19 cellular contexts compared by ENCODE assay signal in the genomic region with DNA sequence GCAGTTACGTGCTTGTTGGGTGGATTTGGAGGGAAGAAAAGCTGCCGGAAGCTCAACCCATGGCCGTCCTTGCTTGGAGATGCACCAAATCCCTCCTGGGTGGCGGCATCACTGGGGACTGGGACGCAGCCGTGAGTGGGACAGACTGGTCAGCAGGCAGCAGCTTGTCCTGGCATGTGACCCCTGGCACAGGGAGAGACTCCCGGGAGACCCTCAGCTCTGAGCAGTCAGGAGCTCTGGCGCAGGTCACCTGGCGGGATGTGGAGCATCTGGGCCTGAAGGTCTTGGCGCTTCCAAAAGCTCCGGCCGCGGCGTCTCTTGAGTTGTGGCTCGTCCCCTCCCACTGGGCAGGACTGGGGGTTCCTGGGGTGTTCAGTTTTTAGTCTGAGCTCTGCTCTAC. TPM values are rescaled to one million over a fixed set of nuclear protein-coding genes. Genes with fewer than 3 reads are reported as not detected.
DNase-seq lines count a peak whose midpoint lies in the region; ATAC-seq and TF ChIP-seq lines count a peak whose summit lies in the region.
"Had no signal": no experiment of that assay in that cellular context is flagged by ENCODE, and none has a peak within 500 bp of the region (broad histone marks: within the 10 kb centered on the region; RNA-seq: fewer than 3 reads in every experiment).

No MANE protein-coding gene starts in this region.

- TF ChIP-seq CTCF in RWPE2 (IDR thresholded peaks at IDR 0.05; ENCODE audit: poor library complexity, severe bottlenecking) (no peak), brain (conservative IDR thresholded peaks at IDR 0.05) (no peak)

- H3K27me3 Mint-ChIP-seq in brain = peaks cover 3% of the 10 kb centered on the region
- H3K27me3 Mint-ChIP-seq: CD4-positive, alpha-beta memory T cell had no signal

- peaks cover 25% of the 10 kb centered on the region for H3K36me3 Mint-ChIP-seq in brain
- H3K36me3 Mint-ChIP-seq: CD4-positive, alpha-beta memory T cell had no signal

- H3K4me3 ChIP-seq in RWPE2 (ENCODE audit: severe bottlenecking) = no peak overlapping the region
- H3K4me3 ChIP-seq: SJSA1 had no signal

- no peaks in the 10 kb centered on the region for H3K4me1 ChIP-seq in RWPE2 (ENCODE audit: insufficient read depth, poor library complexity, severe bottlenecking)
- H3K4me1 ChIP-seq: SJSA1 had no signal

- ATAC-seq in RWPE2 (ENCODE audit: low read depth) (no peak), HG03354 (IDR thresholded peaks at IDR 0.05; ENCODE audit: poor library complexity, severe bottlenecking, unreplicated experiment) (no peak)
- ATAC-seq: HepG2 had no signal

- H3K27me3 ChIP-seq in RWPE2 (ENCODE audit: insufficient read depth, poor library complexity, severe bottlenecking) = no peaks in the 10 kb centered on the region
- H3K27me3 ChIP-seq: SJSA1 had no signal

- no peak overlapping the region for H3K4me3 Mint-ChIP-seq in brain
- H3K4me3 Mint-ChIP-seq: CD4-positive, alpha-beta memory T cell had no signal

- H3K27ac ChIP-seq in RWPE2 (ENCODE audit: poor library complexity, severe bottlenecking) (no peak overlapping the region), substantia nigra (ENCODE audit: low read depth, low read length, poor library complexity, severe bottlenecking) (peak overlapping the region; percentile 43)
- H3K27ac ChIP-seq: SJSA1 had no signal

- H3K9me3 ChIP-seq in RWPE2 (ENCODE audit: severe bottlenecking) = no peaks in the 10 kb centered on the region
- H3K9me3 ChIP-seq: SJSA1 had no signal

- H3K4me1 Mint-ChIP-seq in brain = no peaks in the 10 kb centered on the region
- H3K4me1 Mint-ChIP-seq: CD4-positive, alpha-beta memory T cell had no signal

- DNase-seq in RWPE2 (ENCODE audit: low spot score) = peak; percentile 49
- DNase-seq in left kidney (ENCODE audit: low read depth, low spot score) = peak; percentile 14
- DNase-seq in substantia nigra (lab: John Stamatoyannopoulos, UW) = peak in 1 of 49 donors; percentile 57
- DNase-seq in NCI-H187 (lab: John Stamatoyannopoulos, UW) = no peak
- no peak for DNase-seq in stimulated activated CD4-positive, alpha-beta T cell treated with anti-CD3 and anti-CD28 coated beads, Interleukin-2, amount 100 ng/mL, for 24 hours
- DNase-seq: CD4-positive, alpha-beta memory T cell; COR-L47; DMS53; Karpas-422; NCI-H1092; NCI-H1417 treated with DMSO at 0.1 percent for 48 hours; NCI-H1930; NCI-H524 treated with DMSO at 0.1 percent for 48 hours; NCI-H774; Right ventricle myocardium superior had no signal

- H3K27ac Mint-ChIP-seq in brain = peak overlapping the region in 3 of 5 experiments; percentile 57 to 70 (median 60)
- H3K27ac Mint-ChIP-seq: CD4-positive, alpha-beta memory T cell had no signal

- peaks cover 4% of the 10 kb centered on the region; the same call in 1 of the 2 replicates for H3K36me3 ChIP-seq in RWPE2 (ENCODE audit: low read depth)
- H3K36me3 ChIP-seq: SJSA1 had no signal

- peaks cover 0 to under 1% (median 0%) of the 10 kb centered on the region in 5 experiments for H3K9me3 Mint-ChIP-seq in brain
- H3K9me3 Mint-ChIP-seq: CD4-positive, alpha-beta memory T cell had no signal

RNA-seq across cellular contexts. Expression of gene PTDSS2, which starts 26.3 kb away (rescaled TPM):
- polyA plus RNA-seq in brain (ENCODE audit: insufficient read depth, low read depth, low replicate concordance) = 20.6 TPM

RNA-seq across cellular contexts. Expression of gene RNH1, which starts 30.6 kb away (rescaled TPM):
- polyA plus RNA-seq in brain (ENCODE audit: insufficient read depth, low read depth, low replicate concordance) = 142 TPM

RNA-seq across cellular contexts. Expression of gene ANO9, which starts 34.6 kb away (rescaled TPM):
- 1.6 TPM for polyA plus RNA-seq in brain (ENCODE audit: insufficient read depth, low read depth, low replicate concordance)

RNA-seq across cellular contexts. Expression of gene HRAS, which starts 59.0 kb away (rescaled TPM):
- 127 TPM for polyA plus RNA-seq in brain (ENCODE audit: insufficient read depth, low read depth, low replicate concordance)

Comparison
In these comparisons a context has a peak if more than half of its experiments do, and no peak if none do; other contexts are left out.
1. DNase-seq: peak in RWPE2 (single experiment) and left kidney (single experiment); none in NCI-H187 (0 of 2) and stimulated activated CD4-positive, alpha-beta T cell treated with anti-CD3 and anti-CD28 coated beads, Interleukin-2, amount 100 ng/mL, for 24 hours (0 of 2).